8 cellular contexts compared by ENCODE assay signal in genomic region chr10:70404036-70404905, GRCh38. TPM values are rescaled to one million over a fixed set of nuclear protein-coding genes. Genes with fewer than 3 reads are reported as not detected.
DNase-seq lines count a peak whose midpoint lies in the region; ATAC-seq, FAIRE-seq and TF ChIP-seq lines count a peak whose summit lies in the region.

TSS of gene EIF4EBP2 (plus strand) at chr10:70404145. CDS start at chr10:70404402, 257 bp downstream.

- no peaks in the 10 kb centered on the region for H3K9me3 Mint-ChIP-seq in T-helper 1 cell treated with Interleukin-12 subunit alpha and Interleukin-12 subunit beta and Interleukin-4 antibody, amounts not matched to agents 30 μg/mL and 1 μg/mL, for 36 hours

- ATAC-seq in HG02852 (IDR thresholded peaks at IDR 0.05; ENCODE audit: unreplicated experiment) (peak; percentile 90), heart right ventricle (peak; percentile 94 to 97 (median 96)), upper lobe of left lung (ENCODE audit: low FRiP score in 2 of 2) (peak; percentile 97)

- peak within 1 kb of the TSS; percentile 68 to 99 (median 93) for H3K4me3 ChIP-seq in heart right ventricle
- peak within 1 kb of the TSS; percentile 79 to 99 (median 94) for H3K4me3 ChIP-seq in upper lobe of left lung

- H3K27me3 ChIP-seq in heart right ventricle (no peaks in the 10 kb centered on the region), upper lobe of left lung (no peaks in the 10 kb centered on the region)

- peak within 1 kb of the TSS; percentile 97 for H3K4me3 Mint-ChIP-seq in T-helper 1 cell treated with Interleukin-12 subunit alpha and Interleukin-12 subunit beta and Interleukin-4 antibody, amounts not matched to agents 30 μg/mL and 1 μg/mL, for 36 hours

- peak within 1 kb of the TSS; percentile 89 to 100 (median 98) for H3K27ac ChIP-seq in heart right ventricle
- H3K27ac ChIP-seq in upper lobe of left lung, result peak within 1 kb of the TSS; percentile 96 to 100 (median 98)

- peak; percentile 98 for FAIRE-seq in GM12892 (lab: Jason Lieb, UNC)

- peak; percentile 81 for DNase-seq in GM12892 (ENCODE audit: insufficient read length)
- DNase-seq in NCI-H146 treated with DMSO at 0.1 percent for 48 hours (lab: John Stamatoyannopoulos, UW; ENCODE audit: unreplicated experiment), result peak; percentile 89
- peak; percentile 91 for DNase-seq in amniotic epithelial cell (ENCODE audit: low read depth)
- DNase-seq in heart right ventricle, result peak; percentile 99
- peak; percentile 97 to 100 (median 99) for DNase-seq in posterior cingulate gyrus
- peak; percentile 98 to 100 for DNase-seq in upper lobe of left lung

- no peak for TF ChIP-seq CTCF in heart right ventricle (IDR thresholded peaks at IDR 0.05)
- TF ChIP-seq CTCF in upper lobe of left lung (IDR thresholded peaks at IDR 0.05), result no peak

- peak within 1 kb of the TSS; percentile 94 for H3K27ac Mint-ChIP-seq in T-helper 1 cell treated with Interleukin-12 subunit alpha and Interleukin-12 subunit beta and Interleukin-4 antibody, amounts not matched to agents 30 μg/mL and 1 μg/mL, for 36 hours

- peak in 1 of 4 donors; percentile 59 for TF ChIP-seq EP300 in upper lobe of left lung (IDR thresholded peaks at IDR 0.05)

- H3K4me1 ChIP-seq in heart right ventricle (peaks cover 9 to 43% (median 39%) of the 10 kb centered on the region in 9 donors), upper lobe of left lung (peaks cover 34 to 49% (median 35%) of the 10 kb centered on the region in 4 donors)

- H3K9me3 ChIP-seq in heart right ventricle (no peaks in the 10 kb centered on the region), upper lobe of left lung (no peaks in the 10 kb centered on the region)

- intact Hi-C loops in heart right ventricle (cut with DNase I), result loop anchor here in 2 of 10 donors (2.0 to 10.0 kb wide), 4 partner anchors 21 to 101 kb away; partner anchors contain the start of gene LRRC20 (in 1 of the 2)
- intact Hi-C loops in posterior cingulate gyrus (cut with DNase I), result loop anchor here (1.0 kb wide), 1 partner anchor 22 kb away; the partner anchor contains the start of gene LRRC20

- H3K36me3 Mint-ChIP-seq in T-helper 1 cell treated with Interleukin-12 subunit alpha and Interleukin-12 subunit beta and Interleukin-4 antibody, amounts not matched to agents 30 μg/mL and 1 μg/mL, for 36 hours (ENCODE audit: low read depth), result peaks cover 21% of the 10 kb centered on the region

- no peaks in the 10 kb centered on the region for H3K27me3 Mint-ChIP-seq in T-helper 1 cell treated with Interleukin-12 subunit alpha and Interleukin-12 subunit beta and Interleukin-4 antibody, amounts not matched to agents 30 μg/mL and 1 μg/mL, for 36 hours (ENCODE audit: low read depth)

- H3K36me3 ChIP-seq in heart right ventricle, result peaks cover 0 to 3% (median 0%) of the 10 kb centered on the region in 9 donors
- H3K36me3 ChIP-seq in upper lobe of left lung, result peaks cover 0 to 4% (median 0%) of the 10 kb centered on the region in 4 donors

- 0% methylated on average over 65 to 110 of the region's 110 CpGs for WGBS in heart right ventricle, 2 donors
- WGBS in upper lobe of left lung, 2 donors, result 1% methylated on average over 15 to 54 of the region's 110 CpGs

- TF ChIP-seq POLR2A in GM12892 (IDR thresholded peaks at IDR 0.05; ENCODE audit: low read depth, low read length) (peak; percentile 91; the same call in 1 of the 2 replicates), upper lobe of left lung (IDR thresholded peaks at IDR 0.05) (peak in 3 of 4 donors; percentile 73 to 99 (median 99))

- H3K4me1 Mint-ChIP-seq in T-helper 1 cell treated with Interleukin-12 subunit alpha and Interleukin-12 subunit beta and Interleukin-4 antibody, amounts not matched to agents 30 μg/mL and 1 μg/mL, for 36 hours (ENCODE audit: low read depth), result peaks cover 32% of the 10 kb centered on the region

RNA-seq across cellular contexts. Expression of gene EIF4EBP2, which starts in this region (rescaled TPM):
- 25.9 TPM for polyA plus RNA-seq in GM12892 (2012; ENCODE audit: missing spikeins)
- 100 to 1,000 TPM in 3 of 10 donors, 10 to 100 TPM in 7; 70.1 to 128 (median 81.9) TPM for total RNA-seq in heart right ventricle
- polyA plus RNA-seq in heart right ventricle, result 10 to 100 TPM; 17.3 to 18.6 TPM
- total RNA-seq in upper lobe of left lung, result 10 to 100 TPM; 36.3 to 85.1 (median 58.9) TPM

Comparison
In these comparisons a context has a peak if more than half of its experiments do, and no peak if none do; other contexts are left out.
1. Peak in every context shown above with its lines: DNase-seq, ATAC-seq, H3K4me3 ChIP-seq and H3K27ac ChIP-seq.